ENCODE assay signal across 18 cellular contexts in the genomic region with DNA sequence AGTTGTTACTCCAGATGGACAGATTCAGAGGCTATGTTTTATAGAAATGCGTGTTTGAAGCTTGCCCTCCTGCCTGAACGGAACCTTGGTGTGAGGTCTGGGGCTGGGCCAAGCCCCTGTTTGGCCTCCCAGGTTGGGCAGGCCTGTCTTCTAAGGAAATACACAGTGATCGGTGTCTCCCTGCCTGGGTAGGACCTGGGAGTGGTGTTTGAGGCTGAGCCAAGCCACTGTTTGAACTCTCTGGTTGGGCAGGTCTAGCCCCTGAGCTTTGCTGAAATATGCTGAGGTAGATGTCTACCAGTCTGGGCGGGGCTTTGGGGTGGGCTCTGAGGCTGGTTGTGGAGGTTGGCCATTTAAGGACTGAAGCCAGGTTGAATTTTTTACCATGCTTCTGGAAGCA.
"Had no signal": no experiment of that assay in that cellular context is flagged by ENCODE, and none has a peak within 500 bp of the region (broad histone marks: within the 10 kb centered on the region; RNA-seq: fewer than 3 reads in every experiment).

No MANE protein-coding gene starts in this region.

- H3K4me3 Mint-ChIP-seq: effector memory CD8-positive, alpha-beta T cell; naive thymus-derived CD4-positive, alpha-beta T cell; nephron progenitor cell; stimulated activated effector memory CD8-positive, alpha-beta T cell treated with anti-CD3 and anti-CD28 coated beads, Interleukin-12 subunit alpha, Interleukin-12 subunit beta, amount 100 ng/mL, for 72 hours had no signal

- H3K4me2 ChIP-seq: hepatocyte had no signal

- H3K79me2 ChIP-seq: hepatocyte had no signal

- H3K4me3 ChIP-seq: hepatocyte, lung had no signal

- H3K9me3 Mint-ChIP-seq: effector memory CD8-positive, alpha-beta T cell had no signal

- H3K27me3 ChIP-seq: hepatocyte, neutrophil had no signal

- H3K27me3 Mint-ChIP-seq: effector memory CD8-positive, alpha-beta T cell; naive thymus-derived CD4-positive, alpha-beta T cell had no signal

- H3K27ac ChIP-seq: hepatocyte, neutrophil had no signal

- DNase-seq: central memory CD4-positive, alpha-beta T cell; effector memory CD8-positive, alpha-beta T cell; foreskin melanocyte; head of caudate nucleus; kidney; left cardiac atrium; left ventricle myocardium superior; mesenchymal stem cell; midbrain; naive thymus-derived CD4-positive, alpha-beta T cell; nephron progenitor cell; small intestine; stimulated activated CD4-positive, alpha-beta T cell treated with anti-CD3 and anti-CD28 coated beads, Interleukin-12 subunit alpha, Interleukin-12 subunit beta, amount 100 ng/mL, for 4 hours; trophoblast cell had no signal

- H2AFZ ChIP-seq: hepatocyte had no signal

- H3K4me1 Mint-ChIP-seq: nephron progenitor cell; stimulated activated effector memory CD8-positive, alpha-beta T cell treated with anti-CD3 and anti-CD28 coated beads, Interleukin-12 subunit alpha, Interleukin-12 subunit beta, amount 100 ng/mL, for 72 hours had no signal

- ATAC-seq: effector memory CD8-positive, alpha-beta T cell; left cardiac atrium; left ventricle myocardium superior; naive thymus-derived CD4-positive, alpha-beta T cell; stimulated activated effector memory CD8-positive, alpha-beta T cell treated with anti-CD3 and anti-CD28 coated beads, Interleukin-12 subunit alpha, Interleukin-12 subunit beta, amount 100 ng/mL, for 72 hours had no signal

- H3K27ac Mint-ChIP-seq: effector memory CD8-positive, alpha-beta T cell; nephron progenitor cell; stimulated activated effector memory CD8-positive, alpha-beta T cell treated with anti-CD3 and anti-CD28 coated beads, Interleukin-12 subunit alpha, Interleukin-12 subunit beta, amount 100 ng/mL, for 72 hours had no signal

- H3K9me3 ChIP-seq: neutrophil had no signal
